18 cellular contexts compared by ENCODE assay signal in the genomic region with DNA sequence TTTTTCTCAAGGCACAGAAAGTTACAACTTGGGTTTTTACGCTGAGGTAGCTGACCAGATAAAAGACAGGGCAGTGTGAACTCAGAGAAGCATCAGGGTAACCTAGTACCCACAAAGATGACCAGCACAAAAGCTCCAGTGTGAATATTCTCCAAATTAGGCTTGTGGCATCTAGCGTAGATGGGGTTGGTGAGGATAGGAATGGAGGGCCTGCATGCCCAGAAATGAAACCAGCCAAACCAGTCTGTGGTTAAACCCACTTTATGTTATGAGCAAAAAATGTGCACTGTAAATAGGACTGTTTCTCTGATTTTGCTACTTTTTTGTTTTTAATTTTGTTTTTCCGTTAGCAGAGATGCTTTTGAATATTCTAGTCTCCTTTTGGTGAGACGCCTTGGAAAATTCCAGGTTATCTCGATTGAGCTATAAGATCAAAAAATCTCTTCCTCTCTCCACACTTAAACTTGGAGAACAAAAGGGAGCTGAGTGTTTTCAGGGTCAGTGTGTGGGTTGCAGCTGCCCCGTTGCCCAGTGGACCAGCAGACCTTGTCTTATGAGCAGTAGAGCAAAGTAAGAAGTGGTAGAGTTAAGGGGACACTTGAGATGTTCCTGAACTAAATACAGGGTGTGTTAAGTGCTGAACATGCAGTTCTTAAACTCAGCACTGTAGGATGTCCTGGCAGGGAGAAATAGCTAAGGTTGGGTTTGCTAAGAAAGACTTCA.
DNase-seq lines count a peak whose midpoint lies in the region; ATAC-seq and TF ChIP-seq lines count a peak whose summit lies in the region.
"Had no signal": no experiment of that assay in that cellular context is flagged by ENCODE, and none has a peak within 500 bp of the region (broad histone marks: within the 10 kb centered on the region; RNA-seq: fewer than 3 reads in every experiment).

No MANE protein-coding gene starts in this region.

- H3K9me3 ChIP-seq in left lung (peaks cover 0 to 2% of the 10 kb centered on the region in 2 donors), upper lobe of left lung (no peaks in the 10 kb centered on the region), mammary epithelial cell (replicated peaks; ENCODE audit: insufficient read depth, low read length) (no peaks in the 10 kb centered on the region)
- H3K9me3 ChIP-seq: BE2C had no signal

- H3K79me2 ChIP-seq in GM23338 (replicated peaks; ENCODE audit: insufficient read depth) (no peaks in the 10 kb centered on the region), mammary epithelial cell (ENCODE audit: insufficient read depth, low read length) (no peaks in the 10 kb centered on the region)

- H3K27ac Mint-ChIP-seq in GM23338: no peak overlapping the region
- H3K27ac Mint-ChIP-seq: CD4-positive, CD25-positive, alpha-beta regulatory T cell; CD8-positive, alpha-beta memory T cell had no signal

- no peaks in the 10 kb centered on the region for H3K36me3 ChIP-seq in GM23338 (ENCODE audit: insufficient read depth)
- H3K36me3 ChIP-seq in left lung: no peaks in the 10 kb centered on the region
- H3K36me3 ChIP-seq in upper lobe of left lung: no peaks in the 10 kb centered on the region
- no peaks in the 10 kb centered on the region for H3K36me3 ChIP-seq in mammary epithelial cell (ENCODE audit: insufficient read depth, low read length)
- H3K36me3 ChIP-seq: BE2C had no signal

- H3F3A ChIP-seq in GM23338 (replicated peaks; ENCODE audit: low read depth): no peaks in the 10 kb centered on the region

- peaks cover 2% of the 10 kb centered on the region; the same call in 1 of the 3 replicates for H3K9me3 Mint-ChIP-seq in GM23338
- H3K9me3 Mint-ChIP-seq: H9 had no signal

- no peaks in the 10 kb centered on the region for H3K36me3 Mint-ChIP-seq in GM23338 (ENCODE audit: low read depth)
- H3K36me3 Mint-ChIP-seq: CD4-positive, CD25-positive, alpha-beta regulatory T cell; CD8-positive, alpha-beta memory T cell had no signal

- no peak overlapping the region for H3K4me3 ChIP-seq in GM23338
- H3K4me3 ChIP-seq in left lung: no peak overlapping the region
- no peak overlapping the region for H3K4me3 ChIP-seq in upper lobe of left lung
- H3K4me3 ChIP-seq in mammary epithelial cell (replicated peaks in 1 of 3; ENCODE audit: insufficient read depth in 1 of 3, low read depth in 2 of 3, low read length in 3 of 3): no peak overlapping the region

- H4K20me1 ChIP-seq in GM23338 (replicated peaks; ENCODE audit: insufficient read depth) (no peaks in the 10 kb centered on the region), mammary epithelial cell (ENCODE audit: insufficient read depth, low read length) (no peaks in the 10 kb centered on the region)

- dilution Hi-C loops in mammary epithelial cell (cut with HindIII; ENCODE audit: low sequenced_read_pairs): no loop called here

- no peaks in the 10 kb centered on the region for H3K27me3 ChIP-seq in GM23338 (ENCODE audit: insufficient read depth)
- no peaks in the 10 kb centered on the region for H3K27me3 ChIP-seq in left lung
- H3K27me3 ChIP-seq in upper lobe of left lung: no peaks in the 10 kb centered on the region
- peaks cover 2% of the 10 kb centered on the region for H3K27me3 ChIP-seq in mammary epithelial cell (ENCODE audit: insufficient read depth, low read length)
- H3K27me3 ChIP-seq: BE2C had no signal

- no peaks in the 10 kb centered on the region for H3K27me3 Mint-ChIP-seq in GM23338 (ENCODE audit: insufficient read depth, low read depth, poor library complexity)
- H3K27me3 Mint-ChIP-seq: CD4-positive, CD25-positive, alpha-beta regulatory T cell; CD8-positive, alpha-beta memory T cell had no signal

- in situ Hi-C loops in mammary epithelial cell (cut with MboI; ENCODE audit: low sequenced_read_pairs in 2 of 2): no loop called here

- H3K4me2 ChIP-seq in GM23338 (no peak overlapping the region), mammary epithelial cell (ENCODE audit: insufficient read depth, low read depth, low read length) (no peak overlapping the region)

- H3K9me2 ChIP-seq in GM23338 (ENCODE audit: insufficient read depth): no peaks in the 10 kb centered on the region

- H3K4me1 ChIP-seq in GM23338 (ENCODE audit: insufficient read depth) (no peaks in the 10 kb centered on the region), left lung (no peaks in the 10 kb centered on the region), upper lobe of left lung (no peaks in the 10 kb centered on the region), mammary epithelial cell (ENCODE audit: insufficient read depth, low read length) (no peaks in the 10 kb centered on the region)
- H3K4me1 ChIP-seq: BE2C had no signal

- H3K27ac ChIP-seq in GM23338 (ENCODE audit: low read depth) (no peak overlapping the region), left lung (peak overlapping the region in 1 of 2 donors; percentile 56), upper lobe of left lung (no peak overlapping the region), mammary epithelial cell (ENCODE audit: insufficient read depth, low read depth, low read length) (no peak overlapping the region)

- ATAC-seq in GM23338: no peak
- peak; percentile 97 for ATAC-seq in left lung
- ATAC-seq in upper lobe of left lung (ENCODE audit: low FRiP score in 2 of 2): peak; percentile 56 to 95

- TF ChIP-seq POLR2A in upper lobe of left lung (IDR thresholded peaks at IDR 0.05): no peak

- H3K9ac ChIP-seq in mammary epithelial cell (ENCODE audit: insufficient read depth, low read length): no peak overlapping the region

- H2AFZ ChIP-seq in GM23338: peak overlapping the region; percentile 49; the same call in 1 of the 2 replicates
- H2AFZ ChIP-seq in mammary epithelial cell (ENCODE audit: low read depth, low read length): no peak overlapping the region

- no TSS peak for BruUV-seq in mammary epithelial cell (replicated peaks; lab: Mats Ljungman, UMichigan)

- peak in 1 of 4 donors; percentile 42 for TF ChIP-seq EP300 in upper lobe of left lung (IDR thresholded peaks at IDR 0.05)

- no peak for TF ChIP-seq CTCF in GM23338 (conservative IDR thresholded peaks at IDR 0.05; ENCODE audit: low read depth in 2 of 2)
- TF ChIP-seq CTCF in left lung (IDR thresholded peaks at IDR 0.05): no peak
- peak in 1 of 6 experiments; percentile 6 for TF ChIP-seq CTCF in upper lobe of left lung (IDR thresholded peaks at IDR 0.05)
- no peak for TF ChIP-seq CTCF in mammary epithelial cell (conservative IDR thresholded peaks at IDR 0.05 in 1 of 2, IDR thresholded peaks at IDR 0.05 in 1 of 2; ENCODE audit: extremely low read depth in 1 of 2, insufficient read depth in 1 of 2, low read depth in 1 of 2, low read length in 2 of 2)

- no peak for DNase-seq in GM23338 (ENCODE audit: low spot score)
- peak; percentile 3 for DNase-seq in amniotic epithelial cell (ENCODE audit: low read depth)
- DNase-seq in left lung: no peak
- peak in 1 of 2 donors; percentile 64 for DNase-seq in upper lobe of left lung
- no peak for DNase-seq in mammary epithelial cell
- no peak for DNase-seq in hepatic stellate cell (ENCODE audit: low spot score)
- no peak for DNase-seq in NCI-H446 treated with DMSO at 0.1 percent for 48 hours (lab: John Stamatoyannopoulos, UW)
- DNase-seq: ACHN; BE2C; C1 segment of cervical spinal cord; CD4-positive, CD25-positive, alpha-beta regulatory T cell; CD8-positive, alpha-beta memory T cell; COR-L47; DMS 273 treated with DMSO at 0.1 percent for 48 hours; DMS53; GOT3; H9; IMR-90 had no signal

- H3K4me1 Mint-ChIP-seq in GM23338: no peaks in the 10 kb centered on the region; the same call in 2 of the 3 replicates
- H3K4me1 Mint-ChIP-seq: CD4-positive, CD25-positive, alpha-beta regulatory T cell; CD8-positive, alpha-beta memory T cell; H9 had no signal

- intact Hi-C loops in left lung (cut with DNase I) (no loop called here), mammary epithelial cell (cut with micrococcal nuclease) (no loop called here)

- CTCF ChIA-PET in mammary epithelial cell (lab: Charles Lee; ENCODE audit: low non-redundant PET): no interaction called here

- H3K4me3 Mint-ChIP-seq in GM23338: no peak overlapping the region
- H3K4me3 Mint-ChIP-seq: CD4-positive, CD25-positive, alpha-beta regulatory T cell; CD8-positive, alpha-beta memory T cell; H9 had no signal

- WGBS in upper lobe of left lung, 2 donors: 69 to 73% methylated on average over 6 of the region's 6 CpGs
- WGBS in mammary epithelial cell (ENCODE audit: low coverage, missing lambda C conversion rate): 64% methylated on average over 6 of the region's 6 CpGs

TF ChIP-seq in GM23338, 12 proteins besides CTCF, POLR2A, EP300 and RAD21 (continues in another document):
- TF ChIP-seq ZNF331 (CRISPR knock-in tag; IDR thresholded peaks at IDR 0.05; ENCODE audit: low read depth) (no peak), EZH2phosphoT487 (IDR thresholded peaks at IDR 0.05; ENCODE audit: unreplicated experiment) (no peak), EZH2 (IDR thresholded peaks at IDR 0.05; ENCODE audit: low read depth, unreplicated experiment) (no peak), ZNF114 (CRISPR knock-in tag; IDR thresholded peaks at IDR 0.05) (no peak), STAT1 (IDR thresholded peaks at IDR 0.05; ENCODE audit: unreplicated experiment) (no peak), CREB1 (CRISPR knock-in tag; IDR thresholded peaks at IDR 0.05; ENCODE audit: low read depth) (no peak), NANOG (IDR thresholded peaks at IDR 0.05; ENCODE audit: borderline replicate concordance) (no peak)
- TF ChIP-seq, protein P1, sequence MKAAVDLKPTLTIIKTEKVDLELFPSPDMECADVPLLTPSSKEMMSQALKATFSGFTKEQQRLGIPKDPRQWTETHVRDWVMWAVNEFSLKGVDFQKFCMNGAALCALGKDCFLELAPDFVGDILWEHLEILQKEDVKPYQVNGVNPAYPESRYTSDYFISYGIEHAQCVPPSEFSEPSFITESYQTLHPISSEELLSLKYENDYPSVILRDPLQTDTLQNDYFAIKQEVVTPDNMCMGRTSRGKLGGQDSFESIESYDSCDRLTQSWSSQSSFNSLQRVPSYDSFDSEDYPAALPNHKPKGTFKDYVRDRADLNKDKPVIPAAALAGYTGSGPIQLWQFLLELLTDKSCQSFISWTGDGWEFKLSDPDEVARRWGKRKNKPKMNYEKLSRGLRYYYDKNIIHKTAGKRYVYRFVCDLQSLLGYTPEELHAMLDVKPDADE (IDR thresholded peaks at IDR 0.05): no peak
